13 cellular contexts compared by ENCODE assay signal in genomic region chr7:28299556-28299955, GRCh38.
DNase-seq lines count a peak whose midpoint lies in the region; ATAC-seq, FAIRE-seq and TF ChIP-seq lines count a peak whose summit lies in the region.
"Had no signal": no experiment of that assay in that cellular context is flagged by ENCODE, and none has a peak within 500 bp of the region (broad histone marks: within the 10 kb centered on the region; RNA-seq: fewer than 3 reads in every experiment).

No MANE protein-coding gene starts in this region.

- H3K9me3 ChIP-seq in adipocyte (ENCODE audit: control insufficient read depth, low read length) = no peaks in the 10 kb centered on the region
- no peaks in the 10 kb centered on the region for H3K9me3 ChIP-seq in small intestine (ENCODE audit: control insufficient read depth, low read depth)
- H3K9me3 ChIP-seq: HAP-1, MG63 had no signal

- H2BK15ac ChIP-seq in mesendoderm (replicated peaks; ENCODE audit: low read depth) = peak overlapping the region; percentile 19

- H4K8ac ChIP-seq in mesendoderm (ENCODE audit: low read depth, low read length) = no peak overlapping the region

- H3K56ac ChIP-seq in mesendoderm (ENCODE audit: low read length) = no peak overlapping the region

- no peak overlapping the region for H4K5ac ChIP-seq in mesendoderm (ENCODE audit: low read length)

- H3K4me1 Mint-ChIP-seq in glutamatergic neuron (ENCODE audit: low read depth, unreplicated experiment) = peaks cover 4% of the 10 kb centered on the region

- no peaks in the 10 kb centered on the region for H3K36me3 ChIP-seq in adipocyte (ENCODE audit: control insufficient read depth, insufficient read depth, low read length, severe bottlenecking)
- H3K36me3 ChIP-seq in mesendoderm (ENCODE audit: control insufficient read depth, insufficient read depth, low read length) = no peaks in the 10 kb centered on the region
- no peaks in the 10 kb centered on the region for H3K36me3 ChIP-seq in small intestine (ENCODE audit: control insufficient read depth in 2 of 2, insufficient read depth in 2 of 2, low read length in 2 of 2)
- H3K36me3 ChIP-seq: HAP-1, MG63 had no signal

- no peak overlapping the region for H2BK120ac ChIP-seq in mesendoderm (ENCODE audit: low read depth, low read length)

- no peak for FAIRE-seq in small intestine (lab: Jason Lieb, UNC)
- FAIRE-seq: G401.6 had no signal

- H3K23ac ChIP-seq in mesendoderm (ENCODE audit: low read length) = no peak overlapping the region

- intact Hi-C loops in left ventricle myocardium superior (cut with micrococcal nuclease) (loop anchor here (10.0 kb wide), 1 partner anchor 555 kb away; no protein-coding TSS in a partner anchor), Right ventricle myocardium superior (cut with DNase I) (loop anchor here (5.0 kb wide), 2 partner anchors 323 to 558 kb away; no protein-coding TSS in a partner anchor)

- ATAC-seq in left ventricle myocardium superior (peak; percentile 10), Right ventricle myocardium superior (ENCODE audit: poor library complexity) (no peak)

- H3K9ac ChIP-seq in adipocyte (ENCODE audit: low read length) (no peak overlapping the region), mesendoderm (ENCODE audit: low read length) (no peak overlapping the region)

- H2BK5ac ChIP-seq in mesendoderm (ENCODE audit: low read length) = no peak overlapping the region

- no peaks in the 10 kb centered on the region for H3K27me3 Mint-ChIP-seq in glutamatergic neuron (ENCODE audit: unreplicated experiment)

- H3K18ac ChIP-seq in mesendoderm (ENCODE audit: low read length) = no peak overlapping the region

- H3K4me1 ChIP-seq in adipocyte (ENCODE audit: control insufficient read depth, insufficient read depth, low read length) (peaks cover 26% of the 10 kb centered on the region), mesendoderm (ENCODE audit: control insufficient read depth, low read depth, low read length) (no peaks in the 10 kb centered on the region), small intestine (ENCODE audit: control insufficient read depth in 2 of 2, insufficient read depth in 1 of 2, low read depth in 1 of 2, low read length in 1 of 2) (no peaks in the 10 kb centered on the region)

- no peak overlapping the region for H3K4ac ChIP-seq in mesendoderm (ENCODE audit: low read depth, low read length)

- DNase-seq in left ventricle myocardium superior (no peak), Right ventricle myocardium superior (no peak), adipocyte (ENCODE audit: low read depth) (peak; percentile 20), mesendoderm (no peak), small intestine (no peak), HuH-7.5 (ENCODE audit: low spot score) (no peak), glutamatergic neuron (no peak)
- DNase-seq: GOT3 had no signal

- no peak overlapping the region for H3K4me3 Mint-ChIP-seq in glutamatergic neuron (ENCODE audit: unreplicated experiment)

- no peaks in the 10 kb centered on the region for H3K79me2 ChIP-seq in mesendoderm (ENCODE audit: control insufficient read depth, insufficient read depth, low read length)

- H3K27me3 ChIP-seq in adipocyte (replicated peaks; ENCODE audit: control insufficient read depth, insufficient read depth, low read length) = no peaks in the 10 kb centered on the region
- H3K27me3 ChIP-seq in mesendoderm (ENCODE audit: insufficient read depth, low read length, poor library complexity) = no peaks in the 10 kb centered on the region
- no peaks in the 10 kb centered on the region for H3K27me3 ChIP-seq in small intestine (ENCODE audit: control insufficient read depth in 2 of 2, insufficient read depth in 2 of 2, low read length in 2 of 2)
- H3K27me3 ChIP-seq: MG63 had no signal

- no peak overlapping the region for H3K27ac Mint-ChIP-seq in glutamatergic neuron (ENCODE audit: unreplicated experiment)

- no peaks in the 10 kb centered on the region for H3K9me3 Mint-ChIP-seq in glutamatergic neuron (ENCODE audit: unreplicated experiment)

- no peak overlapping the region for H3K4me2 ChIP-seq in mesendoderm (ENCODE audit: low read length)

- no CpG with 5 or more reads among the region's 1 CpG for WGBS in mesendoderm (ENCODE audit: extremely low coverage, insufficient coverage, low lambda C conversion rate)
- 94 to 100% (median 97%) methylated on average over 1 of the region's 1 CpG for WGBS in small intestine, 3 donors

- H3K27ac ChIP-seq in mesendoderm (ENCODE audit: low read depth, low read length) = no peak overlapping the region
- H3K27ac ChIP-seq in small intestine (ENCODE audit: low read depth in 1 of 2, low read length in 1 of 2) = no peak overlapping the region
- H3K27ac ChIP-seq: RWPE1, SK-N-MC had no signal

- H2AK5ac ChIP-seq in mesendoderm (ENCODE audit: low read length) = no peak overlapping the region

- TF ChIP-seq CTCF in glutamatergic neuron (IDR thresholded peaks at IDR 0.05; ENCODE audit: partially characterized antibody, unreplicated experiment) = no peak

- H3K4me3 ChIP-seq in adipocyte (ENCODE audit: low read length) (no peak overlapping the region), mesendoderm (ENCODE audit: low read length) (no peak overlapping the region), small intestine (ENCODE audit: low read depth in 1 of 2, low read length in 2 of 2) (no peak overlapping the region)
- H3K4me3 ChIP-seq: HAP-1, MG63, SK-N-MC had no signal

- H3K79me1 ChIP-seq in mesendoderm (ENCODE audit: low read length) = no peaks in the 10 kb centered on the region

- H3K36me3 Mint-ChIP-seq in glutamatergic neuron (ENCODE audit: unreplicated experiment) = no peaks in the 10 kb centered on the region
